18 cellular contexts compared by ENCODE assay signal in the genomic region with DNA sequence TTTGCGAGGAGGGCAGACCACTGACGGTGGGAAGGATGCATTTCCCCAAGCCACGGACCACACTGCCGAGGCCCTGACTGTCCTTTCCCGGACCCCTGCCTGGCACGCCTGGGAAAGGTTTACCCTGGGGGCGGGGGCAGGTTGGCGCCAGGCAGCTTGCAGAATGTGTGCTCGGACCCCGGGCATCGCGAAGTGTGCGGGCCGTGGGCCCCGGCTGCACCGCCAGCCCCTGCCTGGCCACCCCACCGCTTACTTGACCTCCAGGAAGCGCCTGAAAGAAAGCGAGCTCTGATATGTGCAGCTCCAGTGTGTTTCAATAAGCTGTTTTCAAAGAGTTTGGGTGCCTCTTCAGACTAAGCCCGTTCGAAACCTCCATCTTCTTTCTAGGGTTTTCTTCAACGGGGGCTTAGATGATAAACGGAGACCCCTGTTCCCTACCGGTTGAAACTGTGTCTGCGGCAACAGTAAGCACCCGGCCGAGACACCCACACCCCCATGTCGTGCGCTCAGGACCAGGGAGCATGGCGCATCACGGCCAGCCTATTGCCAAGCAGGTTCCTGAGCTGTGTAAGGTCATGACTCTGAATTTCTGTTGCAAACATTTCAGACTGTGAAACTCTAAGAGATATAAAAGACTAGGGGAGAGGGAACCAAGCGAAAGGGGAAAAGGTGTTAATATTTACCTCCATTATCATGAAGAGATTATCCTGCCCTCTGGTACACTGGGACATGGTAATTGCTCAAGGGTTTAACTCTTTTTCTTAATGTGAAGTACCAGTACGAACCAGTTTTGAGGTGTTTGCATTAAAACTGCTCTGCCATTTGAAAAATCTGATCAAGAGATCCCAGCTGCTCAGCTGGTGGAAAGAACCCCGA.
"Had no signal": no experiment of that assay in that cellular context is flagged by ENCODE, and none has a peak within 500 bp of the region (broad histone marks: within the 10 kb centered on the region; RNA-seq: fewer than 3 reads in every experiment).

No MANE protein-coding gene starts in this region.

- H3K4me3 Mint-ChIP-seq: memory B cell, natural killer cell had no signal

- H3K36me3 ChIP-seq: adrenal gland, tibial artery had no signal

- H3K4me1 ChIP-seq: adrenal gland, tibial artery had no signal

- H3K27me3 Mint-ChIP-seq: memory B cell had no signal

- H3K4me3 ChIP-seq: adrenal gland, tibial artery had no signal

- ATAC-seq: natural killer cell had no signal

- H3K4me1 Mint-ChIP-seq: memory B cell, natural killer cell had no signal

- DNase-seq: activated CD4-positive, alpha-beta T cell treated with anti-CD3 and anti-CD28 coated beads, Interleukin-2, amount 50 U/mL, for 1 hour; activated CD4-positive, CD25-positive, alpha-beta regulatory T cell treated with anti-CD3 and anti-CD28 coated beads, Interleukin-2, amount 50 U/mL, for 72 hours; activated CD8-positive, alpha-beta memory T cell treated with anti-CD3 and anti-CD28 coated beads, Interleukin-2, amount 50 U/mL, for 4 hours; activated effector memory CD4-positive, alpha-beta T cell treated with anti-CD3 and anti-CD28 coated beads, Interleukin-2, amount 50 U/mL, for 16 hours; activated naive CD4-positive, alpha-beta T cell treated with anti-CD3 and anti-CD28 coated beads, Interleukin-2, amount 50 U/mL, for 16 hours; activated T-cell treated with anti-CD3 and anti-CD28 coated beads, Interleukin-2, amount 50 U/mL, for 48 hours; adrenal gland; natural killer cell; nucleus accumbens; retina; stimulated activated CD4-positive, alpha-beta T cell treated with anti-CD3 and anti-CD28 coated beads, Interleukin-2, amount 100 ng/mL, for 24 hours; stimulated activated naive CD4-positive, alpha-beta T cell treated with Interleukin-2 at 50 U/mL for 16 hours; substantia nigra; SW 1271; T-helper 2 cell; tibial artery had no signal

- H3K27ac Mint-ChIP-seq: memory B cell, natural killer cell had no signal

- H3K27me3 ChIP-seq: adrenal gland had no signal

- H3K27ac ChIP-seq: adrenal gland, tibial artery, VCaP had no signal

- H3K9me3 Mint-ChIP-seq: memory B cell, natural killer cell had no signal

- H3K36me3 Mint-ChIP-seq: memory B cell, natural killer cell had no signal

- H3K9me3 ChIP-seq: adrenal gland, tibial artery had no signal
